ENCODE assay signal across 12 cellular contexts in the genomic region with DNA sequence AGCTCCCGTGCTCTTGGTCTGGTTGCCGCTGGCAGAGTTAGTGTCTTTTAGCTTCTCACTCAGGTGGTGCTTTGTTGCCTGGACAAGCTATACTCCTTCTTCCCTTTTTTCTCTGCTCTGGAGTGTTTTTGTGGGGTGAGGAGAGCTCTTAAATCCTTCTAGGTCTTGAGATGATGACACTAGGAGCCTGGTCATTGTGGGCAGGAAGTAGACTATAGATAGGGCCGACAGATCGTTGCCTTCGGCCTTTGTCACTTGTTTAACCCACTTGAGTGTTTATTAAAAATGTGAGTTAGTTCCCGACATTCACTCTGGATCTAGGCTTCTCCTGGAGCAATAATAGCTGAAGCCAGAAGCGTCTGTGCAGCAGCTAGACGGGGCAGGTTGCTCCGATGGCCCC.
DNase-seq lines count a peak whose midpoint lies in the region; ATAC-seq, FAIRE-seq and TF ChIP-seq lines count a peak whose summit lies in the region.
"Had no signal": no experiment of that assay in that cellular context is flagged by ENCODE, and none has a peak within 500 bp of the region (broad histone marks: within the 10 kb centered on the region; RNA-seq: fewer than 3 reads in every experiment).

No MANE protein-coding gene starts in this region.

- H3K9me1 ChIP-seq in K562 (ENCODE audit: control insufficient read depth, insufficient read depth, low read length) = no peaks in the 10 kb centered on the region

- H3K27ac Mint-ChIP-seq in immature natural killer cell = peak overlapping the region in 2 of 6 donors; percentile 22 to 67

- H3K9me2 ChIP-seq in SK-N-SH = no peaks in the 10 kb centered on the region

- no peak overlapping the region for H3K9ac ChIP-seq in K562 (ENCODE audit: insufficient read depth in 1 of 2, low read depth in 2 of 2, low read length in 2 of 2)
- no peak overlapping the region for H3K9ac ChIP-seq in SK-N-SH

- no peaks in the 10 kb centered on the region for H3K36me3 Mint-ChIP-seq in immature natural killer cell

- TF ChIP-seq POLR2A in K562 (conservative IDR thresholded peaks at IDR 0.05) = no peak

- no peak for DNase-seq in right atrium auricular region (ENCODE audit: low spot score)
- DNase-seq in Right ventricle myocardium inferior (ENCODE audit: missing footprints) = no peak
- DNase-seq in K562 (ENCODE audit: extremely low read depth in 1 of 4, low spot score in 3 of 4) = peak in 2 of 4 experiments; percentile 8 to 16
- no peak for DNase-seq in lower lobe of right lung
- DNase-seq in COR-L47 (lab: John Stamatoyannopoulos, UW) = no peak
- no peak for DNase-seq in immature natural killer cell
- DNase-seq in SK-N-SH = no peak
- DNase-seq: activated T-cell treated with anti-CD3 and anti-CD28 coated beads, Interleukin-2, amount 50 U/mL, for 48 hours; midbrain; NCI-H1436 had no signal

- H3K4me1 Mint-ChIP-seq in immature natural killer cell = peaks cover 82 to 94% of the 10 kb centered on the region in 2 donors

- TF ChIP-seq RAD21 in K562 (CRISPR knock-in tag; conservative IDR thresholded peaks at IDR 0.05 in 1 of 2, IDR thresholded peaks at IDR 0.05 in 1 of 2) = no peak
- TF ChIP-seq RAD21 in SK-N-SH (IDR thresholded peaks at IDR 0.05; ENCODE audit: low read length) = no peak

- H3K79me2 ChIP-seq in K562 (ENCODE audit: control insufficient read depth, insufficient read depth, low read length) = no peaks in the 10 kb centered on the region
- peaks cover 34% of the 10 kb centered on the region for H3K79me2 ChIP-seq in SK-N-SH (ENCODE audit: insufficient read depth)

- CTCF ChIA-PET in K562 (lab: Yijun Ruan, JAX; ENCODE audit: low intra/inter-chr PET ratio) (no interaction called here), SK-N-SH (lab: Yijun Ruan, JAX) (interaction anchor here (1.0 to 1.4 kb wide), 3 partner anchors 8 to 98 kb away, joined by 3 to 4 read pairs (median 3); no protein-coding TSS in a partner anchor)

- in situ Hi-C loops in K562 (cut with MboI) = no loop called here

- H3K4me1 ChIP-seq in right atrium auricular region = peaks cover 0 to 65% of the 10 kb centered on the region in 2 donors
- peaks cover 0 to 9% of the 10 kb centered on the region in 2 experiments; a peak in 3 of 5 replicates for H3K4me1 ChIP-seq in K562 (replicated peaks in 1 of 2; ENCODE audit: control insufficient read depth in 2 of 2, insufficient read depth in 2 of 2, low read length in 2 of 2)
- peaks cover 80% of the 10 kb centered on the region for H3K4me1 ChIP-seq in lower lobe of right lung
- H3K4me1 ChIP-seq in SK-N-SH (ENCODE audit: control insufficient read depth in 1 of 2, insufficient read depth in 2 of 2, low read depth in 1 of 2, low read length in 1 of 2) = peaks cover 13 to 17% of the 10 kb centered on the region in 2 experiments

- no peak for ATAC-seq in Right ventricle myocardium inferior
- peak; percentile 77 for ATAC-seq in K562
- peak; percentile 3 to 29 for ATAC-seq in lower lobe of right lung
- ATAC-seq in HG02840 (IDR thresholded peaks at IDR 0.05; ENCODE audit: low FRiP score, unreplicated experiment) = no peak

- H3F3A ChIP-seq in SK-N-SH (replicated peaks; ENCODE audit: insufficient read depth) = peaks cover 5% of the 10 kb centered on the region

- H3K4me2 ChIP-seq in K562 (ENCODE audit: insufficient read depth, low read length) (peak overlapping the region; percentile 14; the same call in 1 of the 2 replicates), SK-N-SH (no peak overlapping the region)

- H3K36me3 ChIP-seq in right atrium auricular region = no peaks in the 10 kb centered on the region
- H3K36me3 ChIP-seq in K562 (ENCODE audit: control insufficient read depth, insufficient read depth, low read length) = no peaks in the 10 kb centered on the region
- no peaks in the 10 kb centered on the region for H3K36me3 ChIP-seq in lower lobe of right lung
- no peaks in the 10 kb centered on the region for H3K36me3 ChIP-seq in SK-N-SH (replicated peaks in 1 of 2; ENCODE audit: control insufficient read depth in 1 of 2, insufficient read depth in 2 of 2, low read length in 1 of 2)

- H3K4me3 ChIP-seq in right atrium auricular region (no peak overlapping the region), K562 (no peak overlapping the region), lower lobe of right lung (no peak overlapping the region), SK-N-SH (ENCODE audit: low read depth in 2 of 2, low read length in 1 of 2) (no peak overlapping the region)

- peak overlapping the region in 2 of 5 donors; percentile 56 to 62 for H3K4me3 Mint-ChIP-seq in immature natural killer cell

- no peaks in the 10 kb centered on the region for H3K27me3 Mint-ChIP-seq in immature natural killer cell (ENCODE audit: low read depth in 3 of 3)

- H3K27ac ChIP-seq in right atrium auricular region (peak overlapping the region; percentile 19 to 42), K562 (ENCODE audit: extremely low read depth, low read depth, low read length) (no peak overlapping the region), lower lobe of right lung (peak overlapping the region; percentile 66), SK-N-SH (ENCODE audit: low read depth in 2 of 2, low read length in 1 of 2) (no peak overlapping the region)

- H3K27me3 ChIP-seq in right atrium auricular region (no peaks in the 10 kb centered on the region), K562 (ENCODE audit: control insufficient read depth in 2 of 2, insufficient read depth in 2 of 2, low read length in 2 of 2) (peaks cover 14 to 28% of the 10 kb centered on the region in 2 experiments; a peak in 4 of 5 replicates), lower lobe of right lung (ENCODE audit: low read depth) (no peaks in the 10 kb centered on the region), SK-N-SH (ENCODE audit: insufficient read depth) (no peaks in the 10 kb centered on the region)

- TF ChIP-seq EP300 in K562 (IDR thresholded peaks at IDR 0.05; ENCODE audit: low read length) (no peak), SK-N-SH (IDR thresholded peaks at IDR 0.05; ENCODE audit: borderline replicate concordance in 1 of 2, low read depth in 1 of 2, low read length in 1 of 2) (no peak)

- 2% methylated on average over 9 of the region's 9 CpGs for WGBS in K562 (ENCODE audit: insufficient coverage, low coverage, missing lambda C conversion rate)
- WGBS in SK-N-SH (ENCODE audit: low lambda C conversion rate) = 92% methylated on average over 9 of the region's 9 CpGs

- POLR2A ChIA-PET in K562 (lab: Yijun Ruan, JAX) (interaction anchor here (0.6 kb wide), 1 partner anchor 201 kb away, joined by 3 read pairs; no protein-coding TSS in a partner anchor), SK-N-SH (lab: Yijun Ruan, JAX) (no interaction called here)

- H3K9me3 ChIP-seq in right atrium auricular region (no peaks in the 10 kb centered on the region), K562 (replicated peaks; ENCODE audit: control insufficient read depth, insufficient read depth, low read depth, low read length) (no peaks in the 10 kb centered on the region), lower lobe of right lung (no peaks in the 10 kb centered on the region), SK-N-SH (no peaks in the 10 kb centered on the region)

- intact Hi-C loops in Right ventricle myocardium inferior (cut with DNase I) = no loop called here
- intact Hi-C loops in K562 (cut with micrococcal nuclease) = no loop called here
- intact Hi-C loops in lower lobe of right lung (cut with DNase I) = no loop called here

- H3K9me3 Mint-ChIP-seq in immature natural killer cell = no peaks in the 10 kb centered on the region

- no TSS peak for BruUV-seq in K562 (replicated peaks; lab: Mats Ljungman, UMichigan)

- TF ChIP-seq CTCF in right atrium auricular region (IDR thresholded peaks at IDR 0.05) (no peak), K562 (IDR thresholded peaks at IDR 0.05 in 2 of 3, conservative IDR thresholded peaks at IDR 0.05 in 1 of 3; ENCODE audit: insufficient read depth in 2 of 3, low read depth in 1 of 3, low read length in 3 of 3) (no peak), lower lobe of right lung (IDR thresholded peaks at IDR 0.05) (no peak), SK-N-SH (IDR thresholded peaks at IDR 0.05) (no peak)

- FAIRE-seq in K562 (lab: Jason Lieb, UNC) = no peak
- FAIRE-seq: small intestine had no signal

- 0 out of 2 replicates have a peak, but pooled peaks cover 4% of the 10 kb centered on the region for H4K20me1 ChIP-seq in K562 (replicated peaks; ENCODE audit: control insufficient read depth, insufficient read depth, low read length)
- H4K20me1 ChIP-seq in SK-N-SH (ENCODE audit: insufficient read depth) = 0 out of 2 replicates have a peak, but pooled peaks cover 5% of the 10 kb centered on the region

- H2AFZ ChIP-seq in K562 (ENCODE audit: low read depth, low read length) (no peak overlapping the region), SK-N-SH (ENCODE audit: low read depth) (no peak overlapping the region)

TF ChIP-seq in K562, 482 proteins besides CTCF, POLR2A, EP300 and RAD21 (continues in another document):
- TF ChIP-seq SIRT6 (IDR thresholded peaks at IDR 0.05; ENCODE audit: low read depth, low read length) (no peak), ZNF584 (CRISPR knock-in tag; IDR thresholded peaks at IDR 0.05; ENCODE audit: low read depth) (peak; percentile 53; the same call in 1 of the 2 replicates), TFAM (CRISPR knock-in tag; conservative IDR thresholded peaks at IDR 0.05) (no peak)

TF ChIP-seq in SK-N-SH, 30 proteins besides CTCF, POLR2A, EP300 and RAD21 (continues in another document):
- TF ChIP-seq RCOR1 (IDR thresholded peaks at IDR 0.05; ENCODE audit: low read length) = no peak
- no peak for TF ChIP-seq FOXM1 (IDR thresholded peaks at IDR 0.05; ENCODE audit: low read depth)
- TF ChIP-seq EZH2phosphoT487 (IDR thresholded peaks at IDR 0.05; ENCODE audit: borderline replicate concordance, low read depth) = no peak
- TF ChIP-seq, protein P1, sequence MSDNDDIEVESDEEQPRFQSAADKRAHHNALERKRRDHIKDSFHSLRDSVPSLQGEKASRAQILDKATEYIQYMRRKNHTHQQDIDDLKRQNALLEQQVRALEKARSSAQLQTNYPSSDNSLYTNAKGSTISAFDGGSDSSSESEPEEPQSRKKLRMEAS (IDR thresholded peaks at IDR 0.05; ENCODE audit: low read depth) = no peak
- TF ChIP-seq, protein P2, sequence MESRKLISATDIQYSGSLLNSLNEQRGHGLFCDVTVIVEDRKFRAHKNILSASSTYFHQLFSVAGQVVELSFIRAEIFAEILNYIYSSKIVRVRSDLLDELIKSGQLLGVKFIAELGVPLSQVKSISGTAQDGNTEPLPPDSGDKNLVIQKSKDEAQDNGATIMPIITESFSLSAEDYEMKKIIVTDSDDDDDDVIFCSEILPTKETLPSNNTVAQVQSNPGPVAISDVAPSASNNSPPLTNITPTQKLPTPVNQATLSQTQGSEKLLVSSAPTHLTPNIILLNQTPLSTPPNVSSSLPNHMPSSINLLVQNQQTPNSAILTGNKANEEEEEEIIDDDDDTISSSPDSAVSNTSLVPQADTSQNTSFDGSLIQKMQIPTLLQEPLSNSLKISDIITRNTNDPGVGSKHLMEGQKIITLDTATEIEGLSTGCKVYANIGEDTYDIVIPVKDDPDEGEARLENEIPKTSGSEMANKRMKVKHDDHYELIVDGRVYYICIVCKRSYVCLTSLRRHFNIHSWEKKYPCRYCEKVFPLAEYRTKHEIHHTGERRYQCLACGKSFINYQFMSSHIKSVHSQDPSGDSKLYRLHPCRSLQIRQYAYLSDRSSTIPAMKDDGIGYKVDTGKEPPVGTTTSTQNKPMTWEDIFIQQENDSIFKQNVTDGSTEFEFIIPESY (IDR thresholded peaks at IDR 0.05; ENCODE audit: borderline replicate concordance, low read depth) = no peak

Comparison
In these comparisons a context has a peak if more than half of its experiments do, and no peak if none do; other contexts are left out.
1. H3K27ac ChIP-seq: peak in right atrium auricular region (2 of 2) and lower lobe of right lung (single experiment); none in K562 (single experiment) and SK-N-SH (0 of 2).
2. ATAC-seq: peak in K562 (single experiment) and lower lobe of right lung (2 of 2); none in Right ventricle myocardium inferior (single experiment) and HG02840 (single experiment).